30 cellular contexts compared by ENCODE assay signal in the genomic region with DNA sequence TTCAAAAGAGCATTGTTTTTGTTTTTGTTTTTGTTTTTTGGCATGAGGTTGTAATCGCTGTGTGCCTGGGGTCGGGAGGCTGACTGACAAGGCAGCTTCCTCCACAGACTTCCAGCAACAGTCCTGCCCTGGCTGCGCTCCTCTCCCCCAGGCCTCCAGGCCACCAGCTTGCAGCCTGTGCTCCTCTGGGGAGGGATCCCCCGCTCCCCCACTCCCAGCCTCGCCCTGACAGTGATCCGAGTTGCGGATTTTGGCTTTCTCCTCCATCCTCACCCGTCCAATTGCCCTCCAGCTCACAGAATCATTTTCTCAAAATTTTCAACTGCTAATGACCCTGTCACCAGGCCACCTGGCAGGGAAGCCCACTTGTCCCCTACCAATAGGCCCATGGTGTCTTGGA.
"Had no signal": no experiment of that assay in that cellular context is flagged by ENCODE, and none has a peak within 500 bp of the region (broad histone marks: within the 10 kb centered on the region; RNA-seq: fewer than 3 reads in every experiment).

No MANE protein-coding gene starts in this region.

- DNase-seq: activated CD4-positive, alpha-beta T cell treated with anti-CD3 and anti-CD28 coated beads for 4 hours; activated CD4-positive, alpha-beta T cell treated with anti-CD3 and anti-CD28 coated beads, Interleukin-2, amount 50 U/mL, for 4 hours; activated effector memory CD4-positive, alpha-beta T cell treated with Interleukin-2 at 50 U/mL for 16 hours; activated naive CD4-positive, alpha-beta T cell treated with Interleukin-2 at 50 U/mL for 16 hours; activated naive CD8-positive, alpha-beta T cell treated with anti-CD3 and anti-CD28 coated beads for 36 hours; activated T-cell treated with anti-CD3 and anti-CD28 coated beads for 4 hours; activated T-cell treated with anti-CD3 and anti-CD28 coated beads, Interleukin-2, amount 50 U/mL, for 72 hours; adrenal gland; aorta; body of pancreas; cerebellar nuclear complex; colonic mucosa; effector memory CD8-positive, alpha-beta T cell; erythroblast; gastrocnemius medialis; glutamatergic neuron; left ventricle myocardium inferior; naive B cell; nucleus accumbens; spleen; stimulated activated CD4-positive, alpha-beta T cell treated with anti-CD3 and anti-CD28 coated beads, Interleukin-2, amount 100 ng/mL, for 48 hours; stimulated activated naive CD4-positive, alpha-beta T cell treated with Interleukin-2 at 50 U/mL for 16 hours; T-helper 9 cell; testis; trophoblast cell; uterus had no signal

- H3K9me3 Mint-ChIP-seq: activated naive CD8-positive, alpha-beta T cell treated with anti-CD3 and anti-CD28 coated beads for 36 hours; activated T-cell treated with anti-CD3 and anti-CD28 coated beads, Interleukin-2, amount 50 U/mL, for 72 hours; effector memory CD8-positive, alpha-beta T cell; naive B cell had no signal

- FAIRE-seq: islet of Langerhans, TTC549 had no signal

- H3K4me3 Mint-ChIP-seq: activated naive CD8-positive, alpha-beta T cell treated with anti-CD3 and anti-CD28 coated beads for 36 hours; activated T-cell treated with anti-CD3 and anti-CD28 coated beads, Interleukin-2, amount 50 U/mL, for 72 hours; effector memory CD8-positive, alpha-beta T cell had no signal

- H3K36me3 Mint-ChIP-seq: activated naive CD8-positive, alpha-beta T cell treated with anti-CD3 and anti-CD28 coated beads for 36 hours; naive B cell had no signal

- ATAC-seq: activated T-cell treated with anti-CD3 and anti-CD28 coated beads, Interleukin-2, amount 50 U/mL, for 72 hours; body of pancreas; effector memory CD8-positive, alpha-beta T cell; gastrocnemius medialis; right cardiac atrium had no signal

- H3K4me3 ChIP-seq: adrenal gland, body of pancreas, colonic mucosa, gastrocnemius medialis, left ventricle myocardium inferior, spleen, testis, uterus had no signal

- H3K27ac Mint-ChIP-seq: activated naive CD8-positive, alpha-beta T cell treated with anti-CD3 and anti-CD28 coated beads for 36 hours; activated T-cell treated with anti-CD3 and anti-CD28 coated beads, Interleukin-2, amount 50 U/mL, for 72 hours; effector memory CD8-positive, alpha-beta T cell; naive B cell had no signal

- H3K27me3 ChIP-seq: adrenal gland, body of pancreas, colonic mucosa, gastrocnemius medialis, testis, uterus had no signal

- H3K27ac ChIP-seq: adrenal gland, body of pancreas, colonic mucosa, gastrocnemius medialis, left ventricle myocardium inferior, spleen, testis, uterus, VCaP had no signal
